22 cellular contexts compared by ENCODE assay signal in the genomic region with DNA sequence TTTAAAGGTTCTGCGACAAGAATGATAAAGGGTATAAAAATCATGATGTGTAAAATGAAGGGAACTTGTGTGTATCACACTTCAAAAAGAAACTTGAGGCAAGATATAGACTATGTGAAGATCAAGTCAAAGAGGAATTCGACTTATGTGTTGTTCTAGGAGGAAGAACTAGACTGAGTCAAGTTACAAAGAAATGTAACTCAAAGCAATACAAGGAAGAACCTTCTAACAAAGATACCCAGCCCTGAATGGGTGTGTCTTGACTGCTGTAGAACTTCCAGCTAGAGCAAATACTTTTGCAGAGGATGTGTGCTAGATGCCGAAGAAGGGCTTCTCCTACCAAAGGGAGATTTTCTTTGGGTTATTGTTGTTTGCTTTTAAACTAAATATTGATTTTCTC. TPM values are rescaled to one million over a fixed set of nuclear protein-coding genes. Genes with fewer than 3 reads are reported as not detected.
DNase-seq lines count a peak whose midpoint lies in the region; ATAC-seq and TF ChIP-seq lines count a peak whose summit lies in the region.
"Had no signal": no experiment of that assay in that cellular context is flagged by ENCODE, and none has a peak within 500 bp of the region (broad histone marks: within the 10 kb centered on the region; RNA-seq: fewer than 3 reads in every experiment).

No MANE protein-coding gene starts in this region.

- no peaks in the 10 kb centered on the region for H3K27me3 Mint-ChIP-seq in CD4-positive, CD25-positive, alpha-beta regulatory T cell
- no peaks in the 10 kb centered on the region for H3K27me3 Mint-ChIP-seq in activated T-helper 1 cell treated with anti-CD3 and anti-CD28 coated beads, Interleukin-12 subunit alpha, Interleukin-12 subunit beta, Interleukin-2, Interleukin-4 antibody, amounts not matched to agents 30 ng/mL and 10 ng/mL and 1 ng/mL, durations not matched to agents 14 hours and 24 hours and 36 hours (ENCODE audit: insufficient read depth)
- H3K27me3 Mint-ChIP-seq: stimulated activated memory B cell treated with anti-CD40 and anti-IgM and Interleukin-4, amounts not matched to agents 10 μg/mL and 1 μg/mL and 100 μg/mL, for 72 hours had no signal

- no peaks in the 10 kb centered on the region for H3K36me3 ChIP-seq in CD4-positive, CD25-positive, alpha-beta regulatory T cell (ENCODE audit: control insufficient read depth, insufficient read depth, low read length)
- H3K36me3 ChIP-seq: ovary, Peyer's patch, tibial artery had no signal

- H3K27ac Mint-ChIP-seq in CD4-positive, CD25-positive, alpha-beta regulatory T cell, result peak overlapping the region; percentile 12 to 74 (median 57)
- H3K27ac Mint-ChIP-seq in activated T-helper 1 cell treated with anti-CD3 and anti-CD28 coated beads, Interleukin-12 subunit alpha, Interleukin-12 subunit beta, Interleukin-2, Interleukin-4 antibody, amounts not matched to agents 30 ng/mL and 10 ng/mL and 1 ng/mL, durations not matched to agents 14 hours and 24 hours and 36 hours, result no peak overlapping the region
- H3K27ac Mint-ChIP-seq: stimulated activated memory B cell treated with anti-CD40 and anti-IgM and Interleukin-4, amounts not matched to agents 10 μg/mL and 1 μg/mL and 100 μg/mL, for 72 hours had no signal

- DNase-seq in AG10803 (ENCODE audit: low read depth), result peak; percentile 12
- peak in 1 of 3 donors; percentile 86 for DNase-seq in CD4-positive, CD25-positive, alpha-beta regulatory T cell
- DNase-seq in activated T-helper 1 cell treated with anti-CD3 and anti-CD28 coated beads, Interleukin-12 subunit alpha, Interleukin-12 subunit beta, Interleukin-2, Interleukin-4 antibody, amounts not matched to agents 30 ng/mL and 10 ng/mL and 1 ng/mL, durations not matched to agents 14 hours and 24 hours and 36 hours (ENCODE audit: low spot score), result no peak
- DNase-seq in iris pigment epithelial cell (ENCODE audit: low read depth), result peak; percentile 58
- DNase-seq in posterior vena cava (ENCODE audit: low spot score), result no peak
- no peak for DNase-seq in activated CD8-positive, alpha-beta memory T cell treated with anti-CD3 and anti-CD28 coated beads, Interleukin-2, amount 50 U/mL, for 4 hours
- DNase-seq in ACHN, result no peak
- DNase-seq in COLO668 (lab: John Stamatoyannopoulos, UW; ENCODE audit: unreplicated experiment), result no peak
- DNase-seq: activated naive CD4-positive, alpha-beta T cell treated with anti-CD3 and anti-CD28 coated beads, Interleukin-2, amount 50 U/mL, for 16 hours; DMS79; effector CD4-positive, alpha-beta T cell; hypothalamus; left cardiac atrium; midbrain; NCI-H2081 treated with DMSO at 0.1 percent for 48 hours; NCI-H748 treated with DMSO at 0.1 percent for 48 hours; ovary; Peyer's patch; tibial artery had no signal

- no peak overlapping the region for H3K4me3 ChIP-seq in AG10803 (ENCODE audit: low read length)
- H3K4me3 ChIP-seq in CD4-positive, CD25-positive, alpha-beta regulatory T cell (ENCODE audit: low read depth, low read length), result peak overlapping the region; percentile 42
- H3K4me3 ChIP-seq: ovary, Peyer's patch, skin epidermis had no signal

- intact Hi-C loops in activated T-helper 1 cell treated with anti-CD3 and anti-CD28 coated beads, Interleukin-12 subunit alpha, Interleukin-12 subunit beta, Interleukin-2, Interleukin-4 antibody, amounts not matched to agents 30 ng/mL and 10 ng/mL and 1 ng/mL, durations not matched to agents 14 hours and 24 hours and 36 hours (cut with micrococcal nuclease), result loop anchor here (5.0 to 10.0 kb wide), 4 partner anchors 60 to 962 kb away; a partner anchor contains a TSS
- intact Hi-C loops in posterior vena cava (cut with DNase I), result no loop called here

- H3K27ac ChIP-seq in CD4-positive, CD25-positive, alpha-beta regulatory T cell (ENCODE audit: insufficient read depth, low read length, poor library complexity, severe bottlenecking), result no peak overlapping the region
- H3K27ac ChIP-seq: ovary, Peyer's patch, skin epidermis had no signal

- H3K4me1 Mint-ChIP-seq in CD4-positive, CD25-positive, alpha-beta regulatory T cell, result peaks cover 28 to 33% (median 29%) of the 10 kb centered on the region in 4 donors
- peaks cover 39% of the 10 kb centered on the region for H3K4me1 Mint-ChIP-seq in activated T-helper 1 cell treated with anti-CD3 and anti-CD28 coated beads, Interleukin-12 subunit alpha, Interleukin-12 subunit beta, Interleukin-2, Interleukin-4 antibody, amounts not matched to agents 30 ng/mL and 10 ng/mL and 1 ng/mL, durations not matched to agents 14 hours and 24 hours and 36 hours (ENCODE audit: low read depth)

- peaks cover 0 to 2% (median 0%) of the 10 kb centered on the region in 7 donors for H3K9me3 Mint-ChIP-seq in CD4-positive, CD25-positive, alpha-beta regulatory T cell
- H3K9me3 Mint-ChIP-seq in activated T-helper 1 cell treated with anti-CD3 and anti-CD28 coated beads, Interleukin-12 subunit alpha, Interleukin-12 subunit beta, Interleukin-2, Interleukin-4 antibody, amounts not matched to agents 30 ng/mL and 10 ng/mL and 1 ng/mL, durations not matched to agents 14 hours and 24 hours and 36 hours, result no peaks in the 10 kb centered on the region
- H3K9me3 Mint-ChIP-seq: stimulated activated memory B cell treated with anti-CD40 and anti-IgM and Interleukin-4, amounts not matched to agents 10 μg/mL and 1 μg/mL and 100 μg/mL, for 72 hours had no signal

- peak; percentile 49 to 62 for ATAC-seq in CD4-positive, CD25-positive, alpha-beta regulatory T cell (ENCODE audit: low read depth in 2 of 2)
- ATAC-seq: left cardiac atrium; SK-N-SH treated with all-trans-retinoic acid at 6 μM for 48 hours; stimulated activated memory B cell treated with anti-CD40 and anti-IgM and Interleukin-4, amounts not matched to agents 10 μg/mL and 1 μg/mL and 100 μg/mL, for 72 hours had no signal

- H3K27me3 ChIP-seq in CD4-positive, CD25-positive, alpha-beta regulatory T cell (ENCODE audit: control insufficient read depth, insufficient read depth, low read length), result no peaks in the 10 kb centered on the region
- H3K27me3 ChIP-seq: ovary, Peyer's patch, tibial artery had no signal

- no peaks in the 10 kb centered on the region for H3K9me3 ChIP-seq in CD4-positive, CD25-positive, alpha-beta regulatory T cell (ENCODE audit: control insufficient read depth in 2 of 2, low read length in 2 of 2)
- H3K9me3 ChIP-seq: ovary, Peyer's patch, tibial artery had no signal

- peaks cover 7% of the 10 kb centered on the region for H3K36me3 Mint-ChIP-seq in CD4-positive, CD25-positive, alpha-beta regulatory T cell
- H3K36me3 Mint-ChIP-seq in activated T-helper 1 cell treated with anti-CD3 and anti-CD28 coated beads, Interleukin-12 subunit alpha, Interleukin-12 subunit beta, Interleukin-2, Interleukin-4 antibody, amounts not matched to agents 30 ng/mL and 10 ng/mL and 1 ng/mL, durations not matched to agents 14 hours and 24 hours and 36 hours (ENCODE audit: low read depth), result peaks cover 9% of the 10 kb centered on the region

- peak overlapping the region; percentile 63 to 78 (median 68) for H3K4me3 Mint-ChIP-seq in CD4-positive, CD25-positive, alpha-beta regulatory T cell
- peak overlapping the region; percentile 37 for H3K4me3 Mint-ChIP-seq in activated T-helper 1 cell treated with anti-CD3 and anti-CD28 coated beads, Interleukin-12 subunit alpha, Interleukin-12 subunit beta, Interleukin-2, Interleukin-4 antibody, amounts not matched to agents 30 ng/mL and 10 ng/mL and 1 ng/mL, durations not matched to agents 14 hours and 24 hours and 36 hours
- H3K4me3 Mint-ChIP-seq: stimulated activated memory B cell treated with anti-CD40 and anti-IgM and Interleukin-4, amounts not matched to agents 10 μg/mL and 1 μg/mL and 100 μg/mL, for 72 hours had no signal

- TF ChIP-seq CTCF in AG10803 (conservative IDR thresholded peaks at IDR 0.05; ENCODE audit: low read length), result no peak

- H3K4me1 ChIP-seq in CD4-positive, CD25-positive, alpha-beta regulatory T cell (ENCODE audit: control insufficient read depth, insufficient read depth, low read length, poor library complexity, severe bottlenecking), result peaks cover 39% of the 10 kb centered on the region

- in situ Hi-C loops in ACHN (cut with HindIII; ENCODE audit: low pct_ligation_motif_present, low pct_unique_long_range_greater_than_20kb, low sequenced_read_pairs), result no loop called here

RNA-seq across cellular contexts. Expression of a gene that starts 2.4 kb away (rescaled TPM):
- 6.3 TPM for total RNA-seq in CD4-positive, CD25-positive, alpha-beta regulatory T cell
- 1 to 10 TPM; 2.3 to 3.3 (median 3.2) TPM for polyA plus RNA-seq in CD4-positive, CD25-positive, alpha-beta regulatory T cell
- total RNA-seq in activated T-helper 1 cell treated with anti-CD3 and anti-CD28 coated beads, Interleukin-12 subunit alpha, Interleukin-12 subunit beta, Interleukin-2, Interleukin-4 antibody, amounts not matched to agents 30 ng/mL and 10 ng/mL and 1 ng/mL, durations not matched to agents 14 hours and 24 hours and 36 hours, result 1.7 and 1.9 TPM in 2 replicates
- 1 to 10 TPM; 7.0 to 7.5 TPM for total RNA-seq in posterior vena cava

RNA-seq across cellular contexts. Expression of a gene that starts 3.7 kb away (rescaled TPM):
- 25.8 TPM for total RNA-seq in CD4-positive, CD25-positive, alpha-beta regulatory T cell
- 10 to 100 TPM in 2 of 4 donors, 1 to 10 TPM in 2; 8.7 to 13.6 (median 10.3) TPM for polyA plus RNA-seq in CD4-positive, CD25-positive, alpha-beta regulatory T cell
- 8.1 and 8.9 TPM in 2 replicates for total RNA-seq in activated T-helper 1 cell treated with anti-CD3 and anti-CD28 coated beads, Interleukin-12 subunit alpha, Interleukin-12 subunit beta, Interleukin-2, Interleukin-4 antibody, amounts not matched to agents 30 ng/mL and 10 ng/mL and 1 ng/mL, durations not matched to agents 14 hours and 24 hours and 36 hours
- 1 to 10 TPM; 7.8 to 9.1 TPM for total RNA-seq in posterior vena cava

Comparison
In these comparisons a context has a peak if more than half of its experiments do, and no peak if none do; other contexts are left out.
1. DNase-seq: peak in AG10803 (single experiment) and iris pigment epithelial cell (single experiment); none in activated T-helper 1 cell treated with anti-CD3 and anti-CD28 coated beads, Interleukin-12 subunit alpha, Interleukin-12 subunit beta, Interleukin-2, Interleukin-4 antibody, amounts not matched to agents 30 ng/mL and 10 ng/mL and 1 ng/mL, durations not matched to agents 14 hours and 24 hours and 36 hours (single experiment), posterior vena cava (single experiment), activated CD8-positive, alpha-beta memory T cell treated with anti-CD3 and anti-CD28 coated beads, Interleukin-2, amount 50 U/mL, for 4 hours (single experiment), ACHN (single experiment) and COLO668 (single experiment).